Comparison of ENCODE assay signal across 8 cellular contexts in genomic region chr7:25496394-25497103, GRCh38.
DNase-seq lines count a peak whose midpoint lies in the region; ATAC-seq and TF ChIP-seq lines count a peak whose summit lies in the region.

No MANE protein-coding gene starts in this region.

- ATAC-seq in GM21529 (IDR thresholded peaks at IDR 0.05; ENCODE audit: unreplicated experiment) (peak; percentile 88), HG02840 (IDR thresholded peaks at IDR 0.05; ENCODE audit: low FRiP score, unreplicated experiment) (no peak)

- WGBS in esophagus muscularis mucosa, result 76% methylated on average over 13 of the region's 13 CpGs

- peak overlapping the region in 1 of 4 donors; percentile 8 for H3K27ac ChIP-seq in esophagus muscularis mucosa (replicated peaks in 1 of 4)

- no peak for TF ChIP-seq POLR2A in esophagus muscularis mucosa (IDR thresholded peaks at IDR 0.05; ENCODE audit: low read depth)

- no peaks in the 10 kb centered on the region for H3K36me3 ChIP-seq in esophagus muscularis mucosa

- no peak for TF ChIP-seq EP300 in esophagus muscularis mucosa (IDR thresholded peaks at IDR 0.05)

- TF ChIP-seq CTCF in GM12865 (IDR thresholded peaks at IDR 0.05; ENCODE audit: insufficient read depth, low read depth, low read length, missing control alignments) (no peak), esophagus muscularis mucosa (IDR thresholded peaks at IDR 0.05) (no peak)

- peaks cover 5 to 10% (median 7%) of the 10 kb centered on the region in 4 donors for H3K4me1 ChIP-seq in esophagus muscularis mucosa

- H3K4me3 ChIP-seq in GM12865 (ENCODE audit: low read depth, low read length), result peak overlapping the region; percentile 31
- H3K4me3 ChIP-seq in esophagus muscularis mucosa, result no peak overlapping the region

- no peaks in the 10 kb centered on the region for H3K27me3 ChIP-seq in esophagus muscularis mucosa

- intact Hi-C loops in esophagus muscularis mucosa (cut with DNase I), result no loop called here

- H3K9me3 ChIP-seq in esophagus muscularis mucosa, result no peaks in the 10 kb centered on the region

- DNase-seq in GM12865 (ENCODE audit: low read depth) (peak; percentile 56), NAMALWA (ENCODE audit: low spot score) (peak; percentile 75), esophagus muscularis mucosa (ENCODE audit: extremely low spot score) (peak; percentile 75), NCI-H1417 treated with DMSO at 0.1 percent for 48 hours (lab: John Stamatoyannopoulos, UW) (no peak)
- no peak for DNase-seq in effector CD4-positive, alpha-beta T cell
- DNase-seq in activated CD8-positive, alpha-beta memory T cell treated with anti-CD3 and anti-CD28 coated beads for 24 hours, result no peak

Comparison
In these comparisons a context has a peak if more than half of its experiments do, and no peak if none do; other contexts are left out.
1. DNase-seq: peak in GM12865 (single experiment), NAMALWA (single experiment) and esophagus muscularis mucosa (single experiment); none in NCI-H1417 treated with DMSO at 0.1 percent for 48 hours (single experiment), effector CD4-positive, alpha-beta T cell (single experiment) and activated CD8-positive, alpha-beta memory T cell treated with anti-CD3 and anti-CD28 coated beads for 24 hours (single experiment).